8 cellular contexts compared by ENCODE assay signal in genomic region chr12:10130042-10130441, GRCh38. TPM values are rescaled to one million over a fixed set of nuclear protein-coding genes. Genes with fewer than 3 reads are reported as not detected.
A peak's percentile ranks its signal among the peaks of the same experiment; 100 is the strongest.
DNase-seq lines count a peak whose midpoint lies in the region; ATAC-seq and TF ChIP-seq lines count a peak whose summit lies in the region.

TSS of gene CLEC7A (minus strand) at chr12:10130199. CDS start at chr12:10130082, 117 bp downstream.

- TF ChIP-seq CTCF in type B pancreatic cell (conservative IDR thresholded peaks at IDR 0.05) (no peak), lower leg skin (IDR thresholded peaks at IDR 0.05) (no peak)

- peak within 1 kb of the TSS; percentile 59 for H3K4me3 Mint-ChIP-seq in type B pancreatic cell

- WGBS in lower leg skin, 2 donors: 34 to 37% methylated on average over 1 of the region's 1 CpG

- peaks cover 9% of the 10 kb centered on the region for H3K27me3 Mint-ChIP-seq in type B pancreatic cell

- TF ChIP-seq POLR2A in lower leg skin (IDR thresholded peaks at IDR 0.05): no peak

- H3K4me3 ChIP-seq in lower leg skin (ENCODE audit: low read depth, poor library complexity, severe bottlenecking): no peak within 1 kb of the TSS

- no peak within 1 kb of the TSS for H3K27ac ChIP-seq in epithelial cell of prostate

- ATAC-seq in GM19351 (IDR thresholded peaks at IDR 0.05; ENCODE audit: unreplicated experiment): peak; percentile 74

- peaks cover 10% of the 10 kb centered on the region for H3K9me3 Mint-ChIP-seq in type B pancreatic cell

- peak within 1 kb of the TSS; percentile 76 for H3K27ac Mint-ChIP-seq in type B pancreatic cell

- H3K4me1 Mint-ChIP-seq in type B pancreatic cell (ENCODE audit: unreplicated experiment): no peaks in the 10 kb centered on the region

- H3K36me3 Mint-ChIP-seq in type B pancreatic cell: peaks cover 5% of the 10 kb centered on the region

- DNase-seq in AML-193 (lab: John Stamatoyannopoulos, UW) (peak; percentile 5 to 14), HPDE6-E6E7 (ENCODE audit: extremely low spot score) (peak; percentile 5), epithelial cell of prostate (ENCODE audit: low read depth, low spot score) (peak; percentile 20), type B pancreatic cell (ENCODE audit: extremely low spot score, unreplicated experiment) (no peak), lower leg skin (ENCODE audit: low spot score in 2 of 2) (no peak), hepatic stellate cell (ENCODE audit: low spot score) (no peak)
- no peak for DNase-seq in stimulated activated CD4-positive, alpha-beta T cell treated with anti-CD3 and anti-CD28 coated beads, Interleukin-2, amount 100 ng/mL, for 24 hours

- intact Hi-C loops in lower leg skin (cut with DNase I; ENCODE audit: low total_unique reads): no loop called here

RNA-seq across cellular contexts. Expression of gene CLEC7A, which starts in this region (rescaled TPM):
- total RNA-seq in type B pancreatic cell (ENCODE audit: low replicate concordance): 1.8 and 16.2 TPM in 2 replicates
- total RNA-seq in lower leg skin: 10 to 100 TPM in 1 of 4 donors, 1 to 10 TPM in 3; 4.8 to 14.1 (median 6.7) TPM

Comparison
In these comparisons a context has a peak if more than half of its experiments do, and no peak if none do; other contexts are left out.
1. DNase-seq: peak in AML-193 (2 of 2), HPDE6-E6E7 (single experiment) and epithelial cell of prostate (single experiment); none in type B pancreatic cell (single experiment), lower leg skin (0 of 2), stimulated activated CD4-positive, alpha-beta T cell treated with anti-CD3 and anti-CD28 coated beads, Interleukin-2, amount 100 ng/mL, for 24 hours (0 of 2) and hepatic stellate cell (single experiment).